In the genomic region with DNA sequence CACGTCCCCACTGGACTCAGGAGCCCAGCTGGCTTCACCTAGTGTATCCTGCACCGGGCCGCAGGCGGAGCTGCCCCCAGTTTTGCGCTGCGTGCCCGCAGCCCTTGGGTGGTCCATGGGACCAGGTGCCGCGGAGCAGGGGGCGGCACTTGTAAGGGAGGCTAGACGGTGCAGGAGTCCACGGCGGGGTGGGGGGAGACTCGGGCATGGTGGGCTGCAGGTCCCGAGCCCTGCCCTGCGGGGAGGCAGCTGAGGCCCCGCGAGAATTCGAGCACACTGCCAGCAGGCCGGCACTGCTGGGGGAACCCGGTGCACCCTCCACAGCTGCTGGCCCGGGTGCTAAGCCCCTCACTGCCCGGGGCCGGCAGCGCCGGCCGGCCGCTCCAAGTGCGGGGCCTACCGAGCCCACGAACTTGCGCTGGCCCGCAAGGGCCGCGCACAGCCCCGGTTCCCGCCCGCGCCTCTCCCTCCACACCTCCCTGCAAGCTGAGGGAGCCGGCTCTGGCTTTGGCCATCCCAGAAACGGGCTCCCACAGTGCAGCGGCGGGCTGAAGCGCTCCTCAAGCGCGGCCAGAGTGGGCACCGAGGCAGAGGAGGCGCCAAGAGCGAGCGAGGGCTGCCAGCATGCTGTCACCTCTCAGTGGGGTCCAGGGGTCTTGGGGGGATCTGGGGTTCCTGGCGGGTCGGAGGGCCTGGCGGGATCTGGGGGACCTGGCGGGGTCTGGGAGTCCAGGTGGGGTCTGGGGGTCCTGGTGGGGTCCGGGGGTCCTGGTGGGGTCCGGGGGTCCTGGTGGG, we compare ENCODE assay signal across 22 cellular contexts.
"Had no signal": no experiment of that assay in that cellular context is flagged by ENCODE, and none has a peak within 500 bp of the region (broad histone marks: within the 10 kb centered on the region; RNA-seq: fewer than 3 reads in every experiment).

No MANE protein-coding gene starts in this region.

- H3K27me3 ChIP-seq: brain microvascular endothelial cell, cardiac muscle cell had no signal

- H3K36me3 ChIP-seq: brain microvascular endothelial cell, cardiac muscle cell had no signal

- H3K27ac ChIP-seq: brain microvascular endothelial cell, cardiac muscle cell had no signal

- DNase-seq: activated B cell treated with CpG ODN at 0.5 μM for 24 hours; activated CD4-positive, alpha-beta T cell treated with anti-CD3 and anti-CD28 coated beads for 36 hours; activated CD4-positive, alpha-beta T cell treated with anti-CD3 and anti-CD28 coated beads, Interleukin-2, amount 50 U/mL, for 1 hour; activated gamma-delta T cell; activated naive CD4-positive, alpha-beta T cell treated with anti-CD3 and anti-CD28 coated beads, Interleukin-2, amount 10 ng/mL, durations not matched to agents 7 days and 5 days; activated naive CD8-positive, alpha-beta T cell treated with anti-CD3 and anti-CD28 coated beads for 36 hours; activated T-cell treated with anti-CD3 and anti-CD28 coated beads, Interleukin-2, amount 50 U/mL, for 48 hours; brain microvascular endothelial cell; MM.1S; NCI-H1105; NCI-H1436; NCI-H1694 treated with DMSO at 0.1 percent for 48 hours; NCI-H2029 treated with DMSO at 0.1 percent for 48 hours; NCI-H345; NCI-H510A; NCI-H526 treated with DMSO at 0.1 percent for 48 hours; NCI-H82; RPMI8226; SHP77; T-helper 17 cell; T-helper 9 cell had no signal

- H3K4me3 ChIP-seq: cardiac muscle cell had no signal
